ENCODE assay signal across 1 cellular context in the genomic region with DNA sequence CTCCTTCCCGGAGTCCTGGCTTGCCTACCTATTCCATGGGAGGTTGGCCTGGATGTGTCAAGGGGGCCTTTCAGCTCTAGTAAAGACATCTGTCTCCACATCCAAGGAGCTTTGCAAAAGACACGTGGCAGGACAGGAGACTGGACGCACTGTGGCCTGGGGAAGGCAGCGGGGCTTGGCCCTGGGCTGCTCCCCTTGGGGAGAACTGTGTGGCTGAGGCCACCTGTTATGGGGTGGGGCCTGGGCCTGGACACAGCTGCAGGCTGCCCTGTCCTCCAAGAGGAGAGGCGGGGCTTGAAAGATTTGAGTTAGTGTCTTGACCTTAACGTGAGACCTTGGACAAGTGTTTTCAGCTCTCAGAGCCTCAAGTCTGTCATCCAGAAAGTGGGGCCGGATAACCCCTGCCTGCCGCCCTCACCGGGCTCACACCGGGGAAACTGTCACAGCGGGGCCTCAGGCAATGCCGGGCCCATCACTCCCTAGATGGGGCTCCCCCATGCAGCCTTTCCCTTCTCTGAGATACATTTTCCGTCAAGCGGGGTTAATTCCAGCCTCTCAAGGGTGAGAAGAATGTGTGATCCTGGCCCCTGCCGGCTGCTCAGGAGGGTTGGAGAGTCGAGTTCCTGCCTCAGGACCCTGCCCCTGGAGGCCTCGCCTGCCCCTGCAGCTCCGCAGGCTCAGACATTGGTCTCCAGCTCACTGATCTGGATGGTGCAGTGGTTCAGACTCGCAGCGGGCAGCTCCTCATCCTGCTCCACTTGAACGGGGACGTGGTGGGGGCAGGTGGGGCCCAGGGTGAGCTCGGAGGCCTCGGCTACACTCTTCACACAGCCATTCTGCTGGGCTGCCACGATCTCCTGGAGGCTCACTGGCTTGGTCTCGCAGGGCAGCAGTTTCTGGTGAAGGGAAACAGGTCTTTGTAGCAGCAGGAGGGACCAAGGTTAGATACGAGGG.
TF ChIP-seq lines count a peak whose summit lies in the region.

No MANE protein-coding gene starts in this region.

TF ChIP-seq in K562, 482 proteins besides CTCF, POLR2A, EP300 and RAD21:
- peak; percentile 33 for TF ChIP-seq HMGN3 (IDR thresholded peaks at IDR 0.05; ENCODE audit: borderline replicate concordance, extremely low read depth, insufficient read length, low read depth, low read length)
- TF ChIP-seq NEUROD1 (IDR thresholded peaks at IDR 0.05; ENCODE audit: borderline replicate concordance, low read depth, low read length, partially characterized antibody): no peak
- TF ChIP-seq ZBED1 (IDR thresholded peaks at IDR 0.05): no peak
- TF ChIP-seq TEAD4 (IDR thresholded peaks at IDR 0.05; ENCODE audit: low read length): no peak
- no peak for TF ChIP-seq TEAD4 (CRISPR knock-in tag; IDR thresholded peaks at IDR 0.05; ENCODE audit: borderline replicate concordance)
- TF ChIP-seq CBFA2T3 (IDR thresholded peaks at IDR 0.05): peak; percentile 23; the same call in 1 of the 2 replicates
- no peak for TF ChIP-seq CSDE1 (IDR thresholded peaks at IDR 0.05)
- 0 out of 2 replicates have a peak, but pooled peaks have one; percentile 20 for TF ChIP-seq CBFA2T2 (conservative IDR thresholded peaks at IDR 0.05)
- TF ChIP-seq, protein P1, sequence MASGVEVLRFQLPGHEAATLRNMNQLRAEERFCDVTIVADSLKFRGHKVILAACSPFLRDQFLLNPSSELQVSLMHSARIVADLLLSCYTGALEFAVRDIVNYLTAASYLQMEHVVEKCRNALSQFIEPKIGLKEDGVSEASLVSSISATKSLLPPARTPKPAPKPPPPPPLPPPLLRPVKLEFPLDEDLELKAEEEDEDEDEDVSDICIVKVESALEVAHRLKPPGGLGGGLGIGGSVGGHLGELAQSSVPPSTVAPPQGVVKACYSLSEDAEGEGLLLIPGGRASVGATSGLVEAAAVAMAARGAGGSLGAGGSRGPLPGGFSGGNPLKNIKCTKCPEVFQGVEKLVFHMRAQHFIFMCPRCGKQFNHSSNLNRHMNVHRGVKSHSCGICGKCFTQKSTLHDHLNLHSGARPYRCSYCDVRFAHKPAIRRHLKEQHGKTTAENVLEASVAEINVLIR (CRISPR knock-in tag; IDR thresholded peaks at IDR 0.05): no peak
- TF ChIP-seq HCFC1 (IDR thresholded peaks at IDR 0.05; ENCODE audit: low read depth, low read length): no peak
- no peak for TF ChIP-seq BCOR (IDR thresholded peaks at IDR 0.05)
- TF ChIP-seq, protein P2, sequence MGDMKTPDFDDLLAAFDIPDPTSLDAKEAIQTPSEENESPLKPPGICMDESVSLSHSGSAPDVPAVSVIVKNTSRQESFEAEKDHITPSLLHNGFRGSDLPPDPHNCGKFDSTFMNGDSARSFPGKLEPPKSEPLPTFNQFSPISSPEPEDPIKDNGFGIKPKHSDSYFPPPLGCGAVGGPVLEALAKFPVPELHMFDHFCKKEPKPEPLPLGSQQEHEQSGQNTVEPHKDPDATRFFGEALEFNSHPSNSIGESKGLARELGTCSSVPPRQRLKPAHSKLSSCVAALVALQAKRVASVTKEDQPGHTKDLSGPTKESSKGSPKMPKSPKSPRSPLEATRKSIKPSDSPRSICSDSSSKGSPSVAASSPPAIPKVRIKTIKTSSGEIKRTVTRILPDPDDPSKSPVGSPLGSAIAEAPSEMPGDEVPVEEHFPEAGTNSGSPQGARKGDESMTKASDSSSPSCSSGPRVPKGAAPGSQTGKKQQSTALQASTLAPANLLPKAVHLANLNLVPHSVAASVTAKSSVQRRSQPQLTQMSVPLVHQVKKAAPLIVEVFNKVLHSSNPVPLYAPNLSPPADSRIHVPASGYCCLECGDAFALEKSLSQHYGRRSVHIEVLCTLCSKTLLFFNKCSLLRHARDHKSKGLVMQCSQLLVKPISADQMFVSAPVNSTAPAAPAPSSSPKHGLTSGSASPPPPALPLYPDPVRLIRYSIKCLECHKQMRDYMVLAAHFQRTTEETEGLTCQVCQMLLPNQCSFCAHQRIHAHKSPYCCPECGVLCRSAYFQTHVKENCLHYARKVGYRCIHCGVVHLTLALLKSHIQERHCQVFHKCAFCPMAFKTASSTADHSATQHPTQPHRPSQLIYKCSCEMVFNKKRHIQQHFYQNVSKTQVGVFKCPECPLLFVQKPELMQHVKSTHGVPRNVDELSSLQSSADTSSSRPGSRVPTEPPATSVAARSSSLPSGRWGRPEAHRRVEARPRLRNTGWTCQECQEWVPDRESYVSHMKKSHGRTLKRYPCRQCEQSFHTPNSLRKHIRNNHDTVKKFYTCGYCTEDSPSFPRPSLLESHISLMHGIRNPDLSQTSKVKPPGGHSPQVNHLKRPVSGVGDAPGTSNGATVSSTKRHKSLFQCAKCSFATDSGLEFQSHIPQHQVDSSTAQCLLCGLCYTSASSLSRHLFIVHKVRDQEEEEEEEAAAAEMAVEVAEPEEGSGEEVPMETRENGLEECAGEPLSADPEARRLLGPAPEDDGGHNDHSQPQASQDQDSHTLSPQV (IDR thresholded peaks at IDR 0.05): no peak
- TF ChIP-seq, protein P3, sequence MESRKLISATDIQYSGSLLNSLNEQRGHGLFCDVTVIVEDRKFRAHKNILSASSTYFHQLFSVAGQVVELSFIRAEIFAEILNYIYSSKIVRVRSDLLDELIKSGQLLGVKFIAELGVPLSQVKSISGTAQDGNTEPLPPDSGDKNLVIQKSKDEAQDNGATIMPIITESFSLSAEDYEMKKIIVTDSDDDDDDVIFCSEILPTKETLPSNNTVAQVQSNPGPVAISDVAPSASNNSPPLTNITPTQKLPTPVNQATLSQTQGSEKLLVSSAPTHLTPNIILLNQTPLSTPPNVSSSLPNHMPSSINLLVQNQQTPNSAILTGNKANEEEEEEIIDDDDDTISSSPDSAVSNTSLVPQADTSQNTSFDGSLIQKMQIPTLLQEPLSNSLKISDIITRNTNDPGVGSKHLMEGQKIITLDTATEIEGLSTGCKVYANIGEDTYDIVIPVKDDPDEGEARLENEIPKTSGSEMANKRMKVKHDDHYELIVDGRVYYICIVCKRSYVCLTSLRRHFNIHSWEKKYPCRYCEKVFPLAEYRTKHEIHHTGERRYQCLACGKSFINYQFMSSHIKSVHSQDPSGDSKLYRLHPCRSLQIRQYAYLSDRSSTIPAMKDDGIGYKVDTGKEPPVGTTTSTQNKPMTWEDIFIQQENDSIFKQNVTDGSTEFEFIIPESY (CRISPR knock-in tag; IDR thresholded peaks at IDR 0.05): 0 out of 2 replicates have a peak, but pooled peaks have one; percentile 23
- TF ChIP-seq TGIF2 (CRISPR knock-in tag; IDR thresholded peaks at IDR 0.05): no peak
- TF ChIP-seq, protein P4, sequence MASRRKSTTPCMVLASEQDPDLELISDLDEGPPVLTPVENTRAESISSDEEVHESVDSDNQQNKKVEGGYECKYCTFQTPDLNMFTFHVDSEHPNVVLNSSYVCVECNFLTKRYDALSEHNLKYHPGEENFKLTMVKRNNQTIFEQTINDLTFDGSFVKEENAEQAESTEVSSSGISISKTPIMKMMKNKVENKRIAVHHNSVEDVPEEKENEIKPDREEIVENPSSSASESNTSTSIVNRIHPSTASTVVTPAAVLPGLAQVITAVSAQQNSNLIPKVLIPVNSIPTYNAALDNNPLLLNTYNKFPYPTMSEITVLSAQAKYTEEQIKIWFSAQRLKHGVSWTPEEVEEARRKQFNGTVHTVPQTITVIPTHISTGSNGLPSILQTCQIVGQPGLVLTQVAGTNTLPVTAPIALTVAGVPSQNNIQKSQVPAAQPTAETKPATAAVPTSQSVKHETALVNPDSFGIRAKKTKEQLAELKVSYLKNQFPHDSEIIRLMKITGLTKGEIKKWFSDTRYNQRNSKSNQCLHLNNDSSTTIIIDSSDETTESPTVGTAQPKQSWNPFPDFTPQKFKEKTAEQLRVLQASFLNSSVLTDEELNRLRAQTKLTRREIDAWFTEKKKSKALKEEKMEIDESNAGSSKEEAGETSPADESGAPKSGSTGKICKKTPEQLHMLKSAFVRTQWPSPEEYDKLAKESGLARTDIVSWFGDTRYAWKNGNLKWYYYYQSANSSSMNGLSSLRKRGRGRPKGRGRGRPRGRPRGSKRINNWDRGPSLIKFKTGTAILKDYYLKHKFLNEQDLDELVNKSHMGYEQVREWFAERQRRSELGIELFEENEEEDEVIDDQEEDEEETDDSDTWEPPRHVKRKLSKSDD (conservative IDR thresholded peaks at IDR 0.05; ENCODE audit: low read length): no peak
- no peak for TF ChIP-seq ZNF766 (CRISPR knock-in tag; conservative IDR thresholded peaks at IDR 0.05)
- TF ChIP-seq STAT5B (CRISPR knock-in tag; IDR thresholded peaks at IDR 0.05): no peak
- TF ChIP-seq ELF1 (tag; IDR thresholded peaks at IDR 0.05): no peak
- no peak for TF ChIP-seq DMBX1 (CRISPR knock-in tag; IDR thresholded peaks at IDR 0.05; ENCODE audit: borderline replicate concordance)
- TF ChIP-seq, protein P5, sequence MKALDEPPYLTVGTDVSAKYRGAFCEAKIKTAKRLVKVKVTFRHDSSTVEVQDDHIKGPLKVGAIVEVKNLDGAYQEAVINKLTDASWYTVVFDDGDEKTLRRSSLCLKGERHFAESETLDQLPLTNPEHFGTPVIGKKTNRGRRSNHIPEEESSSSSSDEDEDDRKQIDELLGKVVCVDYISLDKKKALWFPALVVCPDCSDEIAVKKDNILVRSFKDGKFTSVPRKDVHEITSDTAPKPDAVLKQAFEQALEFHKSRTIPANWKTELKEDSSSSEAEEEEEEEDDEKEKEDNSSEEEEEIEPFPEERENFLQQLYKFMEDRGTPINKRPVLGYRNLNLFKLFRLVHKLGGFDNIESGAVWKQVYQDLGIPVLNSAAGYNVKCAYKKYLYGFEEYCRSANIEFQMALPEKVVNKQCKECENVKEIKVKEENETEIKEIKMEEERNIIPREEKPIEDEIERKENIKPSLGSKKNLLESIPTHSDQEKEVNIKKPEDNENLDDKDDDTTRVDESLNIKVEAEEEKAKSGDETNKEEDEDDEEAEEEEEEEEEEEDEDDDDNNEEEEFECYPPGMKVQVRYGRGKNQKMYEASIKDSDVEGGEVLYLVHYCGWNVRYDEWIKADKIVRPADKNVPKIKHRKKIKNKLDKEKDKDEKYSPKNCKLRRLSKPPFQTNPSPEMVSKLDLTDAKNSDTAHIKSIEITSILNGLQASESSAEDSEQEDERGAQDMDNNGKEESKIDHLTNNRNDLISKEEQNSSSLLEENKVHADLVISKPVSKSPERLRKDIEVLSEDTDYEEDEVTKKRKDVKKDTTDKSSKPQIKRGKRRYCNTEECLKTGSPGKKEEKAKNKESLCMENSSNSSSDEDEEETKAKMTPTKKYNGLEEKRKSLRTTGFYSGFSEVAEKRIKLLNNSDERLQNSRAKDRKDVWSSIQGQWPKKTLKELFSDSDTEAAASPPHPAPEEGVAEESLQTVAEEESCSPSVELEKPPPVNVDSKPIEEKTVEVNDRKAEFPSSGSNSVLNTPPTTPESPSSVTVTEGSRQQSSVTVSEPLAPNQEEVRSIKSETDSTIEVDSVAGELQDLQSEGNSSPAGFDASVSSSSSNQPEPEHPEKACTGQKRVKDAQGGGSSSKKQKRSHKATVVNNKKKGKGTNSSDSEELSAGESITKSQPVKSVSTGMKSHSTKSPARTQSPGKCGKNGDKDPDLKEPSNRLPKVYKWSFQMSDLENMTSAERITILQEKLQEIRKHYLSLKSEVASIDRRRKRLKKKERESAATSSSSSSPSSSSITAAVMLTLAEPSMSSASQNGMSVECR (CRISPR knock-in tag; IDR thresholded peaks at IDR 0.05): no peak
- TF ChIP-seq ZNF79 (CRISPR knock-in tag; IDR thresholded peaks at IDR 0.05; ENCODE audit: low read depth): no peak
- TF ChIP-seq RUNX1 (IDR thresholded peaks at IDR 0.05; ENCODE audit: low read depth): no peak
- TF ChIP-seq, protein P6, sequence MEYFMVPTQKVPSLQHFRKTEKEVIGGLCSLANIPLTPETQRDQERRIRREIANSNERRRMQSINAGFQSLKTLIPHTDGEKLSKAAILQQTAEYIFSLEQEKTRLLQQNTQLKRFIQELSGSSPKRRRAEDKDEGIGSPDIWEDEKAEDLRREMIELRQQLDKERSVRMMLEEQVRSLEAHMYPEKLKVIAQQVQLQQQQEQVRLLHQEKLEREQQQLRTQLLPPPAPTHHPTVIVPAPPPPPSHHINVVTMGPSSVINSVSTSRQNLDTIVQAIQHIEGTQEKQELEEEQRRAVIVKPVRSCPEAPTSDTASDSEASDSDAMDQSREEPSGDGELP (CRISPR knock-in tag; IDR thresholded peaks at IDR 0.05; ENCODE audit: borderline replicate concordance): peak; percentile 46; the same call in 1 of the 2 replicates
- TF ChIP-seq TBL1XR1 (IDR thresholded peaks at IDR 0.05; ENCODE audit: low read length in 2 of 2): no peak
- TF ChIP-seq, protein P7, sequence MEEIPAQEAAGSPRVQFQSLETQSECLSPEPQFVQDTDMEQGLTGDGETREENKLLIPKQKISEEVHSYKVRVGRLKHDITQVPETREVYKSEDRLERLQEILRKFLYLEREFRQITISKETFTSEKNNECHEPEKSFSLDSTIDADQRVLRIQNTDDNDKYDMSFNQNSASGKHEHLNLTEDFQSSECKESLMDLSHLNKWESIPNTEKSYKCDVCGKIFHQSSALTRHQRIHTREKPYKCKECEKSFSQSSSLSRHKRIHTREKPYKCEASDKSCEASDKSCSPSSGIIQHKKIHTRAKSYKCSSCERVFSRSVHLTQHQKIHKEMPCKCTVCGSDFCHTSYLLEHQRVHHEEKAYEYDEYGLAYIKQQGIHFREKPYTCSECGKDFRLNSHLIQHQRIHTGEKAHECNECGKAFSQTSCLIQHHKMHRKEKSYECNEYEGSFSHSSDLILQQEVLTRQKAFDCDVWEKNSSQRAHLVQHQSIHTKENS (CRISPR knock-in tag; IDR thresholded peaks at IDR 0.05): no peak
- TF ChIP-seq ZNF384 (IDR thresholded peaks at IDR 0.05; ENCODE audit: low read depth, low read length): no peak
